In genomic region chr5:149938272-149938671, GRCh38 we compare ENCODE assay signal across 1 cellular context.
TF ChIP-seq lines count a peak whose summit lies in the region.

No MANE protein-coding gene starts in this region.

TF ChIP-seq in endothelial cell of umbilical vein, 7 proteins besides CTCF, POLR2A, EP300 and RAD21:
- TF ChIP-seq MAX (IDR thresholded peaks at IDR 0.05; ENCODE audit: insufficient read depth, insufficient read length) (no peak), JUN (IDR thresholded peaks at IDR 0.05; ENCODE audit: borderline replicate concordance, insufficient read depth, insufficient read length, low read depth) (peak; percentile 36), FOS (IDR thresholded peaks at IDR 0.05; ENCODE audit: borderline replicate concordance, insufficient read depth, low read length) (peak; percentile 64), EZH2 (IDR thresholded peaks at IDR 0.05; ENCODE audit: borderline replicate concordance, low read depth, low read length, severe bottlenecking) (no peak), MYC (IDR thresholded peaks at IDR 0.05; ENCODE audit: low read depth, low read length) (no peak), POLR2AphosphoS5 (IDR thresholded peaks at IDR 0.05; ENCODE audit: insufficient read depth, low read depth, low read length) (peak; percentile 46), GATA2 (IDR thresholded peaks at IDR 0.05; ENCODE audit: insufficient read depth, insufficient read length, low read depth, low read length) (peak; percentile 45)
